In genomic region chr19:17919122-17919521, GRCh38 we compare ENCODE assay signal across 9 cellular contexts. TPM values are rescaled to one million over a fixed set of nuclear protein-coding genes. Genes with fewer than 3 reads are reported as not detected.
"Had no signal": no experiment of that assay in that cellular context is flagged by ENCODE, and none has a peak within 500 bp of the region (broad histone marks: within the 10 kb centered on the region; RNA-seq: fewer than 3 reads in every experiment).

No MANE protein-coding gene starts in this region.

RNA-seq across cellular contexts. Expression of gene SLC5A5, which starts 47.4 kb away (rescaled TPM):
- total RNA-seq: LHCN-M2, MCF 10A, PC-9, Peyer's patch, Right ventricle myocardium inferior, RPMI7951, SJCRH30 had no signal
- polyA plus RNA-seq: IgD-negative memory B cell had no signal

RNA-seq across cellular contexts. Expression of gene KCNN1, which starts 47.8 kb away (rescaled TPM):
- total RNA-seq: MCF 10A, Peyer's patch, Right ventricle myocardium inferior, RPMI7951, SJCRH30, T-helper 17 cell had no signal
- polyA plus RNA-seq: IgD-negative memory B cell had no signal
